Comparison of ENCODE assay signal across 17 cellular contexts in genomic region chr1:11156441-11156840, GRCh38. TPM values are rescaled to one million over a fixed set of nuclear protein-coding genes. Genes with fewer than 3 reads are reported as not detected.
DNase-seq lines count a peak whose midpoint lies in the region; ATAC-seq lines count a peak whose summit lies in the region.
"Had no signal": no experiment of that assay in that cellular context is flagged by ENCODE, and none has a peak within 500 bp of the region (broad histone marks: within the 10 kb centered on the region; RNA-seq: fewer than 3 reads in every experiment).

No MANE protein-coding gene starts in this region.

- no peak overlapping the region for H3K4me3 ChIP-seq in CD4-positive, alpha-beta memory T cell (ENCODE audit: low read length in 2 of 2)
- H3K4me3 ChIP-seq: lung, neural progenitor cell had no signal

- H3K4me1 Mint-ChIP-seq in CD4-positive, alpha-beta memory T cell, result peaks cover 6 to 12% (median 10%) of the 10 kb centered on the region in 4 donors
- H3K4me1 Mint-ChIP-seq: neural progenitor cell had no signal

- H3K27me3 ChIP-seq in CD4-positive, alpha-beta memory T cell (ENCODE audit: insufficient read depth, low read length), result no peaks in the 10 kb centered on the region
- H3K27me3 ChIP-seq: neural progenitor cell had no signal

- H3K9me3 Mint-ChIP-seq in CD4-positive, alpha-beta memory T cell, result no peaks in the 10 kb centered on the region
- H3K9me3 Mint-ChIP-seq: neural progenitor cell had no signal

- H3K9me3 ChIP-seq in CD4-positive, alpha-beta memory T cell (ENCODE audit: control insufficient read depth in 1 of 2, low read length in 2 of 2), result no peaks in the 10 kb centered on the region

- no peak overlapping the region for H3K27ac ChIP-seq in CD4-positive, alpha-beta memory T cell (ENCODE audit: low read depth, low read length)
- peak overlapping the region; percentile 51 for H3K27ac ChIP-seq in angular gyrus (ENCODE audit: low read depth, low read length)
- H3K27ac ChIP-seq: neural progenitor cell had no signal

- CTCF ChIA-PET in CD4-positive, alpha-beta memory T cell (lab: Charles Lee; ENCODE audit: partially characterized antibody), result interaction anchor here (1.1 kb wide), 1 partner anchor 119 kb away, joined by 3 read pairs; no protein-coding TSS in a partner anchor

- ATAC-seq in GM21619 (IDR thresholded peaks at IDR 0.05; ENCODE audit: unreplicated experiment) (no peak), HG03442 (IDR thresholded peaks at IDR 0.05; ENCODE audit: unreplicated experiment) (no peak)

- peaks cover 34 to 62% of the 10 kb centered on the region in 2 donors for H3K36me3 Mint-ChIP-seq in CD4-positive, alpha-beta memory T cell

- H3K4me1 ChIP-seq in CD4-positive, alpha-beta memory T cell (ENCODE audit: insufficient read depth, low read length), result peaks cover 9% of the 10 kb centered on the region
- H3K4me1 ChIP-seq: neural progenitor cell had no signal

- no peaks in the 10 kb centered on the region for H3K27me3 Mint-ChIP-seq in CD4-positive, alpha-beta memory T cell

- no peak for DNase-seq in CD4-positive, alpha-beta memory T cell
- DNase-seq in M059J (ENCODE audit: low read depth) (peak; percentile 42), left kidney (ENCODE audit: low read depth, low spot score) (peak; percentile 17), GM03348 (ENCODE audit: low spot score) (no peak), COLO829 (ENCODE audit: low spot score) (no peak)
- DNase-seq: activated CD4-positive, alpha-beta T cell treated with anti-CD3 and anti-CD28 coated beads for 4 hours; effector CD4-positive, alpha-beta T cell; NCI-H1436; NCI-H446; right cardiac atrium; T-helper 9 cell had no signal

- POLR2A ChIA-PET in CD4-positive, alpha-beta memory T cell (lab: Charles Lee; ENCODE audit: partially characterized antibody), result no interaction called here

- peak overlapping the region in 1 of 8 donors; percentile 2 for H3K4me3 Mint-ChIP-seq in CD4-positive, alpha-beta memory T cell
- H3K4me3 Mint-ChIP-seq: neural progenitor cell had no signal

- peaks cover 42% of the 10 kb centered on the region for H3K36me3 ChIP-seq in CD4-positive, alpha-beta memory T cell (ENCODE audit: insufficient read depth, low read length)

- H3K27ac Mint-ChIP-seq in CD4-positive, alpha-beta memory T cell, result peak overlapping the region in 6 of 7 donors; percentile 1 to 88 (median 72)

- intact Hi-C loops in CD4-positive, alpha-beta memory T cell (cut with micrococcal nuclease), result no loop called here

RNA-seq across cellular contexts. Expression of gene ANGPTL7, which starts 32.7 kb away (rescaled TPM):
- not detected for total RNA-seq in CD4-positive, alpha-beta memory T cell
- not detected for polyA plus RNA-seq in CD4-positive, alpha-beta memory T cell
- 0.12 and 0.22 TPM in 2 replicates for total RNA-seq in M059J (2014; rRNA removed; shearing (Covaris generic))
- total RNA-seq: LHCN-M2 had no signal

RNA-seq across cellular contexts. Expression of gene EXOSC10, which starts 56.8 kb away (rescaled TPM):
- total RNA-seq in CD4-positive, alpha-beta memory T cell, result 10 to 100 TPM; 78.9 to 84.4 TPM
- polyA plus RNA-seq in CD4-positive, alpha-beta memory T cell, result 10 to 100 TPM; 30.1 to 52.2 TPM
- 57.0 and 68.4 TPM in 2 replicates for total RNA-seq in M059J (2014; rRNA removed; shearing (Covaris generic))

Comparison
In these comparisons a context has a peak if more than half of its experiments do, and no peak if none do; other contexts are left out.
1. DNase-seq: peak in M059J (single experiment) and left kidney (single experiment); none in CD4-positive, alpha-beta memory T cell (0 of 5), GM03348 (single experiment) and COLO829 (single experiment).